1 cellular context compared by ENCODE assay signal in the genomic region with DNA sequence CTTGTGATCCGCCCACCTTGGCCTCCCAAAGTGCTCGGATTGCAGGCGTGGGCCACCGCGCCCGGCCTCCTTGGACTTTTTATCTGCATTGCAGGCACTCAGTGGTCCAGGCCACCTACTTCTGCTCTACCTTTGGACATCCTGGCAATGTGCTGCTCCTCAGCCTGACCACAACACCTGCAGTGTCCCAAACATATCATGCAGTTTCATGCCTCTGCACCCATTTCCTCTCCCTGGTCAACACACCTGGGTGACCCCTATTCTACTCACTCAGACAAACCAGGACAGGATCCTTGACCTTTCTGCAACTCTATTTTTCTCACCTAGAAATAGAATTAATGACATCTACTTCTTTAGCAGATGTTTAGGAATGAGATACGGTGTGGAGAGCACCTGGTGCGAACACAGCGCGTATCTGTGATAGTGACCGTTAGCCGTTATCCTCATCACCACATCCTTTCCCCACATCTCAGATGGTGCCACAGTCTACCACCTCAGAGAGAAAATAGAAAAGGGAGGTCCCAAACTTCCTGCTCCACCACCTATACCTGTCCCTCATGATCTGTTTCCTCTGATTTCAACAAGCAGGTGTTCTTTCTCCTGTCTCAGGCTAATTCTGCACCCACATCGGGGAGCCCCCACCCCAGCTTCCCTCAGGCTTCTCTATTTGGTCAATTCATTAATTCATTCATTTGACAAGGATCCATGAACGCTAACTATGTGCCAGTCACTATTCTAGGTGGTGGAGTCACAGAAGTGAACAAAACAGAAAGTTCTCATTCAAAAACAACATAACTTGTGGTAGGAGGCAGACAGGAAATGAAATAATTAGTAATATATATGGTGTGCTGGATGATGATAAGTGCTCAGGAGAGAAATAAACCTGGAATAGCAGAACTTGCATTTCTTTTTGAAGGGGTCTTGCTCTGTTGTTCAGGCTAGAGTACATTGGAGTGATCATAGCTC.
TF ChIP-seq lines count a peak whose summit lies in the region.

No MANE protein-coding gene starts in this region.

TF ChIP-seq in GM12878, 131 proteins besides CTCF, POLR2A, EP300 and RAD21 (continued from another document):
- TF ChIP-seq CBX5 (IDR thresholded peaks at IDR 0.05; ENCODE audit: low read depth) = no peak
- no peak for TF ChIP-seq ZNF217 (IDR thresholded peaks at IDR 0.05)
- TF ChIP-seq USF2 (IDR thresholded peaks at IDR 0.05; ENCODE audit: borderline replicate concordance, low read depth, low read length) = no peak
- TF ChIP-seq, protein P1, sequence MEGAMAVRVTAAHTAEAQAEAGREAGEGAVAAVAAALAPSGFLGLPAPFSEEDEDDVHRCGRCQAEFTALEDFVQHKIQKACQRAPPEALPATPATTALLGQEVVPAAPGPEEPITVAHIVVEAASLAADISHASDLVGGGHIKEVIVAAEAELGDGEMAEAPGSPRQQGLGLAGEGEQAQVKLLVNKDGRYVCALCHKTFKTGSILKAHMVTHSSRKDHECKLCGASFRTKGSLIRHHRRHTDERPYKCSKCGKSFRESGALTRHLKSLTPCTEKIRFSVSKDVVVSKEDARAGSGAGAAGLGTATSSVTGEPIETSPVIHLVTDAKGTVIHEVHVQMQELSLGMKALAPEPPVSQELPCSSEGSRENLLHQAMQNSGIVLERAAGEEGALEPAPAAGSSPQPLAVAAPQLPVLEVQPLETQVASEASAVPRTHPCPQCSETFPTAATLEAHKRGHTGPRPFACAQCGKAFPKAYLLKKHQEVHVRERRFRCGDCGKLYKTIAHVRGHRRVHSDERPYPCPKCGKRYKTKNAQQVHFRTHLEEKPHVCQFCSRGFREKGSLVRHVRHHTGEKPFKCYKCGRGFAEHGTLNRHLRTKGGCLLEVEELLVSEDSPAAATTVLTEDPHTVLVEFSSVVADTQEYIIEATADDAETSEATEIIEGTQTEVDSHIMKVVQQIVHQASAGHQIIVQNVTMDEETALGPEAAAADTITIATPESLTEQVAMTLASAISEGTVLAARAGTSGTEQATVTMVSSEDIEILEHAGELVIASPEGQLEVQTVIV (IDR thresholded peaks at IDR 0.05; ENCODE audit: borderline replicate concordance, partially characterized antibody) = no peak
- no peak for TF ChIP-seq KLF5 (IDR thresholded peaks at IDR 0.05; ENCODE audit: partially characterized antibody)
- TF ChIP-seq CHD4 (IDR thresholded peaks at IDR 0.05) = no peak
- peak; percentile 64 for TF ChIP-seq MTA2 (IDR thresholded peaks at IDR 0.05; ENCODE audit: low read depth)
- peak; percentile 68 for TF ChIP-seq TCF12 (IDR thresholded peaks at IDR 0.05; ENCODE audit: low read depth, low read length)
- no peak for TF ChIP-seq MYC (IDR thresholded peaks at IDR 0.05; ENCODE audit: insufficient read depth, insufficient read length, insufficient replicate concordance, low read length, severe bottlenecking)
- no peak for TF ChIP-seq YBX1 (IDR thresholded peaks at IDR 0.05)
- TF ChIP-seq ZBTB40 (IDR thresholded peaks at IDR 0.05; ENCODE audit: borderline replicate concordance) = no peak
- TF ChIP-seq, protein P2, sequence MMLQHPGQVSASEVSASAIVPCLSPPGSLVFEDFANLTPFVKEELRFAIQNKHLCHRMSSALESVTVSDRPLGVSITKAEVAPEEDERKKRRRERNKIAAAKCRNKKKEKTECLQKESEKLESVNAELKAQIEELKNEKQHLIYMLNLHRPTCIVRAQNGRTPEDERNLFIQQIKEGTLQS (IDR thresholded peaks at IDR 0.05; ENCODE audit: borderline replicate concordance, extremely low read depth, low read depth, low read length) = no peak
- TF ChIP-seq E2F4 (IDR thresholded peaks at IDR 0.05; ENCODE audit: low read depth, low read length) = no peak
- TF ChIP-seq MEF2B (IDR thresholded peaks at IDR 0.05; ENCODE audit: partially characterized antibody, poor library complexity, severe bottlenecking) = peak; percentile 33
- no peak for TF ChIP-seq IRF5 (IDR thresholded peaks at IDR 0.05; ENCODE audit: borderline replicate concordance)
- TF ChIP-seq SMAD1 (IDR thresholded peaks at IDR 0.05; ENCODE audit: low read depth, partially characterized antibody) = no peak
- TF ChIP-seq SREBF1 (IDR thresholded peaks at IDR 0.05; ENCODE audit: low read length) = no peak
- TF ChIP-seq IRF3 (IDR thresholded peaks at IDR 0.05) = no peak
- TF ChIP-seq IKZF2 (IDR thresholded peaks at IDR 0.05) = peak; percentile 56 to 57
- TF ChIP-seq GATAD2B (conservative IDR thresholded peaks at IDR 0.05; ENCODE audit: low read depth) = no peak
- no peak for TF ChIP-seq RCOR1 (conservative IDR thresholded peaks at IDR 0.05; ENCODE audit: low read depth, low read length)
- no peak for TF ChIP-seq SIN3A (IDR thresholded peaks at IDR 0.05; ENCODE audit: low read depth, low read length)
- TF ChIP-seq MEF2A (IDR thresholded peaks at IDR 0.05; ENCODE audit: insufficient read depth, low read depth, low read length) = 0 out of 2 replicates have a peak, but pooled peaks have one; percentile 3
- TF ChIP-seq POLR2AphosphoS2 (IDR thresholded peaks at IDR 0.05; ENCODE audit: low read depth, low read length) = no peak
- TF ChIP-seq FOXM1 (IDR thresholded peaks at IDR 0.05; ENCODE audit: low read depth, low read length) = no peak
